In the genomic region with DNA sequence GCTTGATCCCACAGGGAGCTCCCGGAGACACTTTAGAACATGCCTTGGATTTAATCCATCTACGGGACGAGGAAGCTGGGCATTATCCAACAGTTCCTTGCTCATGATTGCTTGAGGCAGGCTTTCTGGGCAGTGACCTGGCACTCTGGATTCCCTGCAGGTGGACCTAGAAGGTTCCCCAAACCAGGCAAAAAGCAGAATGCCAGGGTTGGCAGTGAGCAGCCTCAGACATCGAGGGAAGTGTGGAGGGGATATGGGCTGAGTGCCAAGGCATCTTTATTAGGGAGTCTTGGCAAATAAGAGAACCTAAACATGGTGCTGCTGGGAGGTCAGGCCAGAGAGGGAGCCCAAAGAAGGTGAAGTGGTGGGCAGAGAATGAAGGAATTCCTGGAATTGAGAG, we compare ENCODE assay signal across 16 cellular contexts.
A peak's percentile ranks its signal among the peaks of the same experiment; 100 is the strongest.
DNase-seq lines count a peak whose midpoint lies in the region; ATAC-seq and TF ChIP-seq lines count a peak whose summit lies in the region.
"Had no signal": no experiment of that assay in that cellular context is flagged by ENCODE, and none has a peak within 500 bp of the region (broad histone marks: within the 10 kb centered on the region; RNA-seq: fewer than 3 reads in every experiment).

No MANE protein-coding gene starts in this region.

- peaks cover 0 to 3% of the 10 kb centered on the region in 2 donors for H3K36me3 Mint-ChIP-seq in CD4-positive, alpha-beta memory T cell
- peaks cover 11% of the 10 kb centered on the region for H3K36me3 Mint-ChIP-seq in IgD-negative memory B cell
- no peaks in the 10 kb centered on the region for H3K36me3 Mint-ChIP-seq in activated naive CD8-positive, alpha-beta T cell treated with anti-CD3 and anti-CD28 coated beads for 36 hours
- peaks cover 0 to 15% (median 0%) of the 10 kb centered on the region in 5 donors for H3K36me3 Mint-ChIP-seq in naive thymus-derived CD4-positive, alpha-beta T cell

- H3K27ac ChIP-seq in CD4-positive, alpha-beta memory T cell (ENCODE audit: low read depth, low read length): no peak overlapping the region
- no peak overlapping the region for H3K27ac ChIP-seq in naive thymus-derived CD4-positive, alpha-beta T cell (ENCODE audit: low read depth, low read length)
- H3K27ac ChIP-seq in thyroid gland: no peak overlapping the region

- no peak for ATAC-seq in naive thymus-derived CD4-positive, alpha-beta T cell
- no peak for ATAC-seq in GM18873 (IDR thresholded peaks at IDR 0.05; ENCODE audit: low FRiP score, unreplicated experiment)
- ATAC-seq: esophagus mucosa had no signal

- WGBS in thyroid gland, 2 donors: 55 to 63% methylated on average over 4 of the region's 4 CpGs

- H3K36me3 ChIP-seq in CD4-positive, alpha-beta memory T cell (ENCODE audit: insufficient read depth, low read length): no peaks in the 10 kb centered on the region
- no peaks in the 10 kb centered on the region for H3K36me3 ChIP-seq in naive thymus-derived CD4-positive, alpha-beta T cell (ENCODE audit: control insufficient read depth in 2 of 3, insufficient read depth in 3 of 3, low read length in 3 of 3)
- H3K36me3 ChIP-seq in thyroid gland: no peaks in the 10 kb centered on the region
- H3K36me3 ChIP-seq: heart right ventricle, MG63, suprapubic skin had no signal

- peaks cover 47% of the 10 kb centered on the region for H3K4me1 ChIP-seq in CD4-positive, alpha-beta memory T cell (ENCODE audit: insufficient read depth, low read length)
- H3K4me1 ChIP-seq in naive thymus-derived CD4-positive, alpha-beta T cell (ENCODE audit: control insufficient read depth in 2 of 2, insufficient read depth in 2 of 2, low read length in 2 of 2): peaks cover 20 to 46% of the 10 kb centered on the region in 2 donors
- H3K4me1 ChIP-seq in thyroid gland: peaks cover 9 to 19% of the 10 kb centered on the region in 2 donors

- H3K9me3 Mint-ChIP-seq in CD4-positive, alpha-beta memory T cell: peaks cover 0 to 17% (median 5%) of the 10 kb centered on the region in 8 donors
- peaks cover 2 to 9% (median 2%) of the 10 kb centered on the region in 3 donors for H3K9me3 Mint-ChIP-seq in IgD-negative memory B cell
- H3K9me3 Mint-ChIP-seq in activated naive CD8-positive, alpha-beta T cell treated with anti-CD3 and anti-CD28 coated beads for 36 hours: peaks cover 9% of the 10 kb centered on the region
- peaks cover 0 to 16% (median 3%) of the 10 kb centered on the region in 11 donors for H3K9me3 Mint-ChIP-seq in naive thymus-derived CD4-positive, alpha-beta T cell

- no peaks in the 10 kb centered on the region for H3K27me3 ChIP-seq in CD4-positive, alpha-beta memory T cell (ENCODE audit: insufficient read depth, low read length)
- H3K27me3 ChIP-seq in naive thymus-derived CD4-positive, alpha-beta T cell (ENCODE audit: control insufficient read depth in 2 of 2, insufficient read depth in 2 of 2, low read length in 2 of 2): no peaks in the 10 kb centered on the region
- no peaks in the 10 kb centered on the region for H3K27me3 ChIP-seq in thyroid gland
- H3K27me3 ChIP-seq: heart right ventricle, MG63, suprapubic skin had no signal

- H3K9me3 ChIP-seq in CD4-positive, alpha-beta memory T cell (ENCODE audit: control insufficient read depth in 1 of 2, low read length in 2 of 2): no peaks in the 10 kb centered on the region
- peaks cover 0 to 5% (median 0%) of the 10 kb centered on the region in 3 experiments for H3K9me3 ChIP-seq in naive thymus-derived CD4-positive, alpha-beta T cell (ENCODE audit: control insufficient read depth in 2 of 3, low read length in 3 of 3)
- no peaks in the 10 kb centered on the region for H3K9me3 ChIP-seq in thyroid gland
- H3K9me3 ChIP-seq: suprapubic skin had no signal

- H3K4me1 Mint-ChIP-seq in CD4-positive, alpha-beta memory T cell: peaks cover 34 to 57% (median 40%) of the 10 kb centered on the region in 4 donors
- H3K4me1 Mint-ChIP-seq in IgD-negative memory B cell: peaks cover 32 to 55% (median 45%) of the 10 kb centered on the region in 3 donors
- H3K4me1 Mint-ChIP-seq in activated naive CD8-positive, alpha-beta T cell treated with anti-CD3 and anti-CD28 coated beads for 36 hours: peaks cover 45% of the 10 kb centered on the region
- peaks cover 33 to 68% (median 60%) of the 10 kb centered on the region in 7 donors for H3K4me1 Mint-ChIP-seq in naive thymus-derived CD4-positive, alpha-beta T cell

- H3K4me3 ChIP-seq in CD4-positive, alpha-beta memory T cell (ENCODE audit: low read length in 2 of 2): no peak overlapping the region
- peak overlapping the region; percentile 34 for H3K4me3 ChIP-seq in naive thymus-derived CD4-positive, alpha-beta T cell (ENCODE audit: low read length)
- H3K4me3 ChIP-seq in thyroid gland (replicated peaks in 1 of 3): no peak overlapping the region
- H3K4me3 ChIP-seq: heart right ventricle, MG63, suprapubic skin had no signal

- peak overlapping the region in 7 of 8 donors; percentile 4 to 63 (median 61) for H3K4me3 Mint-ChIP-seq in CD4-positive, alpha-beta memory T cell
- peak overlapping the region in 3 of 4 donors; percentile 54 to 92 (median 81) for H3K4me3 Mint-ChIP-seq in IgD-negative memory B cell
- H3K4me3 Mint-ChIP-seq in activated naive CD8-positive, alpha-beta T cell treated with anti-CD3 and anti-CD28 coated beads for 36 hours: no peak overlapping the region
- peak overlapping the region; percentile 12 to 96 (median 76) for H3K4me3 Mint-ChIP-seq in naive thymus-derived CD4-positive, alpha-beta T cell
- H3K4me3 Mint-ChIP-seq: HFFc6 had no signal

- CTCF ChIA-PET in CD4-positive, alpha-beta memory T cell (lab: Charles Lee; ENCODE audit: partially characterized antibody): interaction anchor here (1.0 kb wide), 1 partner anchor 12 kb away, joined by 3 read pairs; no protein-coding TSS in a partner anchor
- CTCF ChIA-PET in naive thymus-derived CD4-positive, alpha-beta T cell (lab: Charles Lee): interaction anchor here (1.7 kb wide), 1 partner anchor 65 kb away, joined by 8 read pairs; no protein-coding TSS in a partner anchor

- intact Hi-C loops in CD4-positive, alpha-beta memory T cell (cut with micrococcal nuclease): loop anchor here (2.0 to 5.0 kb wide), 3 partner anchors 41 to 971 kb away; partner anchors contain the start of gene JARID2
- intact Hi-C loops in naive thymus-derived CD4-positive, alpha-beta T cell (cut with micrococcal nuclease): loop anchor here (2.0 to 10.0 kb wide), 12 partner anchors 49 to 1859 kb away; partner anchors contain the start of genes CD83 (in 1 of the 2) and JARID2 (in 1 of the 2)
- intact Hi-C loops in thyroid gland (cut with DNase I): no loop called here

- POLR2A ChIA-PET in CD4-positive, alpha-beta memory T cell (lab: Charles Lee; ENCODE audit: partially characterized antibody): interaction anchor here (0.7 to 1.1 kb wide), 2 partner anchors 66 to 360 kb away, joined by 3 read pairs; no protein-coding TSS in a partner anchor
- POLR2A ChIA-PET in naive thymus-derived CD4-positive, alpha-beta T cell (lab: Charles Lee): interaction anchor here (1.1 to 1.9 kb wide), 4 partner anchors 15 to 973 kb away, joined by 3 to 6 read pairs (median 3); no protein-coding TSS in a partner anchor

- TF ChIP-seq POLR2A in thyroid gland (IDR thresholded peaks at IDR 0.05): no peak

- TF ChIP-seq CTCF in thyroid gland (IDR thresholded peaks at IDR 0.05): no peak

- H3K27me3 Mint-ChIP-seq in CD4-positive, alpha-beta memory T cell: no peaks in the 10 kb centered on the region
- no peaks in the 10 kb centered on the region for H3K27me3 Mint-ChIP-seq in IgD-negative memory B cell
- no peaks in the 10 kb centered on the region for H3K27me3 Mint-ChIP-seq in activated naive CD8-positive, alpha-beta T cell treated with anti-CD3 and anti-CD28 coated beads for 36 hours
- no peaks in the 10 kb centered on the region for H3K27me3 Mint-ChIP-seq in naive thymus-derived CD4-positive, alpha-beta T cell

- H3K27ac Mint-ChIP-seq in CD4-positive, alpha-beta memory T cell: peak overlapping the region; percentile 59 to 95 (median 85)
- H3K27ac Mint-ChIP-seq in IgD-negative memory B cell: peak overlapping the region; percentile 44 to 96 (median 96)
- peak overlapping the region; percentile 47 for H3K27ac Mint-ChIP-seq in activated naive CD8-positive, alpha-beta T cell treated with anti-CD3 and anti-CD28 coated beads for 36 hours
- peak overlapping the region; percentile 82 to 97 (median 91) for H3K27ac Mint-ChIP-seq in naive thymus-derived CD4-positive, alpha-beta T cell
- H3K27ac Mint-ChIP-seq: HFFc6 had no signal

- no peak for DNase-seq in CD4-positive, alpha-beta memory T cell
- no peak for DNase-seq in activated naive CD8-positive, alpha-beta T cell treated with anti-CD3 and anti-CD28 coated beads for 36 hours
- no peak for DNase-seq in naive thymus-derived CD4-positive, alpha-beta T cell
- DNase-seq in HPDE6-E6E7 (ENCODE audit: extremely low spot score) (no peak), thyroid gland (no peak)
- DNase-seq: activated gamma-delta T cell treated with Interleukin-2 at 50 U/mL for 16 hours, COR-L47, HFFc6, NCI-H2107, small intestine had no signal
